10 cellular contexts compared by ENCODE assay signal in genomic region chr14:60654303-60654925, GRCh38. TPM values are rescaled to one million over a fixed set of nuclear protein-coding genes. Genes with fewer than 3 reads are reported as not detected.
DNase-seq lines count a peak whose midpoint lies in the region; ATAC-seq and TF ChIP-seq lines count a peak whose summit lies in the region.
"Had no signal": no experiment of that assay in that cellular context is flagged by ENCODE, and none has a peak within 500 bp of the region (broad histone marks: within the 10 kb centered on the region; RNA-seq: fewer than 3 reads in every experiment).

No MANE protein-coding gene starts in this region.

- intact Hi-C loops in prostate gland (cut with DNase I): loop anchor here (5.0 to 10.0 kb wide), 2 partner anchors 68 to 370 kb away; partner anchors contain the start of gene SIX4

- 56% methylated on average over 4 of the region's 4 CpGs for WGBS in prostate gland

- H3K4me3 Mint-ChIP-seq in endothelial cell (ENCODE audit: unreplicated experiment): peak overlapping the region; percentile 66

- peaks cover 2% of the 10 kb centered on the region for H3K4me1 ChIP-seq in prostate gland (replicated peaks)

- no peaks in the 10 kb centered on the region for H3K9me3 Mint-ChIP-seq in endothelial cell (ENCODE audit: unreplicated experiment)

- peak; percentile 20 for DNase-seq in GM20000 (ENCODE audit: low spot score)
- peak; percentile 66 for DNase-seq in LHCN-M2 (ENCODE audit: low read depth)
- DNase-seq in endothelial cell (ENCODE audit: low spot score): no peak
- no peak for DNase-seq in prostate gland (ENCODE audit: low spot score)
- no peak for DNase-seq in caudate nucleus (lab: John Stamatoyannopoulos, UW)
- DNase-seq: Right ventricle myocardium superior, thyroid gland had no signal

- peak overlapping the region; percentile 4 for H3K27ac Mint-ChIP-seq in endothelial cell (ENCODE audit: unreplicated experiment)

- H3K27me3 Mint-ChIP-seq in endothelial cell (ENCODE audit: unreplicated experiment): peaks cover 55% of the 10 kb centered on the region

- H3K27ac ChIP-seq in prostate gland (peak overlapping the region; percentile 92 to 93), caudate nucleus (ENCODE audit: low read depth, low read length) (no peak overlapping the region)
- H3K27ac ChIP-seq: thyroid gland had no signal

- peak overlapping the region in 1 of 2 donors; percentile 62 for H3K4me3 ChIP-seq in prostate gland
- H3K4me3 ChIP-seq: thyroid gland had no signal

- no peak for TF ChIP-seq POLR2A in prostate gland (IDR thresholded peaks at IDR 0.05)

- H3K36me3 ChIP-seq in prostate gland: no peaks in the 10 kb centered on the region
- H3K36me3 ChIP-seq: thyroid gland had no signal

- no peaks in the 10 kb centered on the region for H3K9me3 ChIP-seq in prostate gland
- H3K9me3 ChIP-seq: thyroid gland had no signal

- peaks cover 12% of the 10 kb centered on the region for H3K36me3 Mint-ChIP-seq in endothelial cell (ENCODE audit: low read depth, unreplicated experiment)

- ATAC-seq in HG03469 (IDR thresholded peaks at IDR 0.05; ENCODE audit: unreplicated experiment) (no peak), HG03442 (IDR thresholded peaks at IDR 0.05; ENCODE audit: unreplicated experiment) (no peak)

- TF ChIP-seq CTCF in GM20000 (IDR thresholded peaks at IDR 0.05; ENCODE audit: extremely low read depth, missing control alignments) (no peak), endothelial cell (IDR thresholded peaks at IDR 0.05; ENCODE audit: unreplicated experiment) (no peak), prostate gland (IDR thresholded peaks at IDR 0.05) (no peak)

- peaks cover 56% of the 10 kb centered on the region for H3K4me1 Mint-ChIP-seq in endothelial cell (ENCODE audit: unreplicated experiment)

- H3K27me3 ChIP-seq in prostate gland (replicated peaks; ENCODE audit: insufficient read depth): no peaks in the 10 kb centered on the region

RNA-seq across cellular contexts. Expression of gene SIX1, which starts 5.1 kb away (rescaled TPM):
- 156 and 183 TPM in 2 replicates for total RNA-seq in LHCN-M2 (2014; rRNA removed)
- polyA plus RNA-seq in LHCN-M2 (2012): 68.4 TPM
- 0.41 TPM for total RNA-seq in endothelial cell (ENCODE audit: unreplicated experiment)
- 10 to 100 TPM; 23.5 to 25.0 TPM for total RNA-seq in prostate gland
- total RNA-seq: Right ventricle myocardium superior had no signal
- polyA plus RNA-seq: neural cell had no signal

Comparison
In these comparisons a context has a peak if more than half of its experiments do, and no peak if none do; other contexts are left out.
1. DNase-seq: peak in GM20000 (single experiment) and LHCN-M2 (single experiment); none in endothelial cell (single experiment), prostate gland (single experiment) and caudate nucleus (0 of 61).
2. RNA of gene SIX1, which starts 5.1 kb away (total RNA-seq): 156 to 183 TPM in LHCN-M2 and 23.5 to 25.0 TPM in prostate gland; 0.41 TPM in endothelial cell (single experiment); every median in the first group is over 10 times any median in the second.